28 cellular contexts compared by ENCODE assay signal in the genomic region with DNA sequence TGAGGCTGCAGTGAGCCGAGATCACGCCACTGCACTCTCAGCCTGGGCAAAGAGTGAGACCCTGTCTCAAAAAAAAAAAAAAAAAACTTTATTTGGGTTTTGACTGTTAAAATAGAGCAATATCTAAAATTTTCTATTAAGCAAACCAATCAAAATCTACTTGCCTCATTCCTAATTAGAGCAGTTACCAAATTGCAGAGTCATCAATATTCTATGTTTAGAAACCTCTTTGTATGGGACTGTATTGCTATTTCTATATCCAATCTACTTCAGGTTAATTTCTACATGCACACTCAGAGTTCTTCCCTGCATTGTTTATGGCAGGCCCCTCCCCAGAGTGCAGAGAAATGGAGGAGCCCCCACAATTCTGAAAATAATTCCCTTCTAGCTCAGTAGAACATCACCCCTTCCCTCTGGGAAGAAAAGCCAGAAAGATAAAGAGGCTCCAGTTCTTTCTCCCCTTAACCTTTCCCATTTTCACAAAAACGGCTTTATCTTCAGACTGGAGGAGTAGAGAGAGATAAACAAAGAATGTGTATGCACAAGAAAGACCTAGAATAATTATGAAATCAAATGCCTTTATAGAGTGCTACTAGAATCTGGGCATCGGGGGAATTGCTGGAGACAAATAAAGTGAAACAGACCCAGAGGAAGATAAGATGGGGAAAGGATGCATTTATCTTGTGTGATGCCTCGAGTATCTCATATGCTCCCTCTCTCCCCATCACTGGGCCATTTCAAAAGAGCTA. TPM values are rescaled to one million over a fixed set of nuclear protein-coding genes. Genes with fewer than 3 reads are reported as not detected.
A peak's percentile ranks its signal among the peaks of the same experiment; 100 is the strongest.
DNase-seq lines count a peak whose midpoint lies in the region; ATAC-seq and TF ChIP-seq lines count a peak whose summit lies in the region.
"Had no signal": no experiment of that assay in that cellular context is flagged by ENCODE, and none has a peak within 500 bp of the region (broad histone marks: within the 10 kb centered on the region; RNA-seq: fewer than 3 reads in every experiment).

No MANE protein-coding gene starts in this region.

- H3K27ac Mint-ChIP-seq in mesothelial cell of epicardium: peak overlapping the region; percentile 74
- H3K27ac Mint-ChIP-seq: B cell; CD8-positive, alpha-beta memory T cell had no signal

- H3K4me3 ChIP-seq in PC-9 (no peak overlapping the region), right cardiac atrium (ENCODE audit: low read length) (no peak overlapping the region)
- H3K4me3 ChIP-seq: GM12878, SJCRH30 had no signal

- H3K27ac ChIP-seq in caudate nucleus (ENCODE audit: low read depth, low read length) (peak overlapping the region; percentile 44), PC-9 (no peak overlapping the region), right cardiac atrium (ENCODE audit: low read length) (no peak overlapping the region)
- H3K27ac ChIP-seq: C4-2B, SJCRH30 had no signal

- no peaks in the 10 kb centered on the region for H3K9me2 ChIP-seq in PC-9 (ENCODE audit: insufficient read depth)

- H3K36me3 ChIP-seq in PC-9 (ENCODE audit: low read depth): peaks cover 7% of the 10 kb centered on the region; the same call in 1 of the 2 replicates

- no peaks in the 10 kb centered on the region for H3F3A ChIP-seq in PC-9 (ENCODE audit: insufficient read depth, low read depth)

- DNase-seq in SK-MEL-5 (ENCODE audit: low read depth, low spot score): peak; percentile 14
- DNase-seq in caudate nucleus (lab: John Stamatoyannopoulos, UW): no peak
- no peak for DNase-seq in mesothelial cell of epicardium (ENCODE audit: low spot score in 2 of 2, unreplicated experiment in 2 of 2)
- DNase-seq in NCI-H2171 (lab: John Stamatoyannopoulos, UW): no peak
- DNase-seq in PC-9: no peak
- no peak for DNase-seq in GOT3 (lab: John Stamatoyannopoulos, UW)
- no peak for DNase-seq in right cardiac atrium
- DNase-seq: CD8-positive, alpha-beta memory T cell; DMS 273 treated with DMSO at 0.1 percent for 48 hours; DMS79; EL; GDM1; Kasumi-1; NCI-H1092 treated with DMSO at 0.1 percent for 48 hours; NCI-H1436; NCI-H187; NCI-H2081 treated with DMSO at 0.1 percent for 48 hours; NCI-H446 treated with DMSO at 0.1 percent for 48 hours; NCI-H526; NCI-H82; NK-92 treated with Interleukin-12 subunit alpha and Interleukin-12 subunit beta, amount 100 ng/mL, for 24 hours; PC-3; SJCRH30 had no signal

- peaks cover 38% of the 10 kb centered on the region for H3K4me1 Mint-ChIP-seq in mesothelial cell of epicardium

- H3K4me2 ChIP-seq in PC-9: no peak overlapping the region

- peaks cover 7% of the 10 kb centered on the region for H3K9me3 Mint-ChIP-seq in mesothelial cell of epicardium
- H3K9me3 Mint-ChIP-seq: CD8-positive, alpha-beta memory T cell had no signal

- intact Hi-C loops in PC-9 (cut with micrococcal nuclease; ENCODE audit: unreplicated experiment): no loop called here
- intact Hi-C loops in right cardiac atrium (cut with DNase I): no loop called here

- no peak overlapping the region for H2AFZ ChIP-seq in PC-9

- H3K27me3 ChIP-seq in PC-9 (ENCODE audit: insufficient read depth, low read depth): no peaks in the 10 kb centered on the region
- H3K27me3 ChIP-seq in right cardiac atrium (ENCODE audit: control insufficient read depth, insufficient read depth): no peaks in the 10 kb centered on the region
- H3K27me3 ChIP-seq: SJCRH30 had no signal

- no peak overlapping the region for H3K4me3 Mint-ChIP-seq in mesothelial cell of epicardium
- H3K4me3 Mint-ChIP-seq: B cell; CD8-positive, alpha-beta memory T cell had no signal

- H3K27me3 Mint-ChIP-seq in mesothelial cell of epicardium (ENCODE audit: low read depth): no peaks in the 10 kb centered on the region
- H3K27me3 Mint-ChIP-seq: B cell had no signal

- no TSS peak for BruUV-seq in PC-9 (replicated peaks; lab: Mats Ljungman, UMichigan)

- 0 out of 2 replicates have a peak, but pooled peaks cover 3% of the 10 kb centered on the region for H4K20me1 ChIP-seq in PC-9 (ENCODE audit: insufficient read depth)

- ATAC-seq in right cardiac atrium: no peak
- ATAC-seq: GM12878, HCT116, PC-3, Right ventricle myocardium inferior had no signal

- H3K4me1 ChIP-seq in PC-9 (replicated peaks; ENCODE audit: insufficient read depth) (no peaks in the 10 kb centered on the region), right cardiac atrium (ENCODE audit: control insufficient read depth, insufficient read depth, low read length) (no peaks in the 10 kb centered on the region)
- H3K4me1 ChIP-seq: SJCRH30 had no signal

- no peak for TF ChIP-seq CTCF in mesothelial cell of epicardium (IDR thresholded peaks at IDR 0.05; ENCODE audit: unreplicated experiment)
- TF ChIP-seq CTCF in PC-9 (conservative IDR thresholded peaks at IDR 0.05): no peak

- peaks cover 16% of the 10 kb centered on the region; the same call in 1 of the 2 replicates for H3K79me2 ChIP-seq in PC-9 (ENCODE audit: low read depth)

- in situ Hi-C loops in SK-MEL-5 (cut with HindIII; ENCODE audit: low pct_unique_long_range_greater_than_20kb, low sequenced_read_pairs): no loop called here

- H3K9me3 ChIP-seq in PC-9 (ENCODE audit: insufficient read depth, low read depth): no peaks in the 10 kb centered on the region
- H3K9me3 ChIP-seq in right cardiac atrium (ENCODE audit: control insufficient read depth, low read length): no peaks in the 10 kb centered on the region
- H3K9me3 ChIP-seq: SJCRH30 had no signal

- CTCF ChIA-PET in PC-9 (lab: Charles Lee): no interaction called here

- POLR2A ChIA-PET in PC-9 (lab: Charles Lee; ENCODE audit: unreplicated experiment): no interaction called here

- WGBS in right cardiac atrium: 62% methylated on average over 5 of the region's 5 CpGs

- peaks cover 18% of the 10 kb centered on the region for H3K36me3 Mint-ChIP-seq in mesothelial cell of epicardium
- H3K36me3 Mint-ChIP-seq: CD8-positive, alpha-beta memory T cell had no signal

RNA-seq across cellular contexts. Expression of gene SCRN1, which starts 17.9 kb away (rescaled TPM):
- total RNA-seq in SK-MEL-5 (2014; rRNA removed; shearing (Covaris generic)): 62.1 and 64.5 TPM in 2 replicates
- 45.4 and 64.6 TPM in 2 replicates for polyA plus RNA-seq in SK-MEL-5 (2015; cell fraction: cytosol; rRNA removed)
- polyA plus RNA-seq in SK-MEL-5 (2015; cell fraction: nucleus; rRNA removed): 33.1 and 36.9 TPM in 2 replicates
- total RNA-seq in mesothelial cell of epicardium (81.3 to 86.4 TPM (median 85.0 TPM) in 3 replicates), PC-9 (2021) (94.4 and 97.5 TPM in 2 replicates), right cardiac atrium (10 to 100 TPM; 28.7 to 30.9 (median 29.4) TPM)
- polyA plus RNA-seq in right cardiac atrium: 10.1 TPM

RNA-seq across cellular contexts. Expression of gene FKBP14, which starts 54.8 kb away (rescaled TPM):
- 42.9 and 43.3 TPM in 2 replicates for total RNA-seq in SK-MEL-5 (2014; rRNA removed; shearing (Covaris generic))
- polyA plus RNA-seq in SK-MEL-5 (2015; cell fraction: cytosol; rRNA removed): 31.0 and 34.5 TPM in 2 replicates
- polyA plus RNA-seq in SK-MEL-5 (2015; cell fraction: nucleus; rRNA removed): 26.9 and 38.9 TPM in 2 replicates
- total RNA-seq in mesothelial cell of epicardium (42.4 to 48.0 TPM (median 45.5 TPM) in 3 replicates), PC-9 (2021) (29.8 and 29.9 TPM in 2 replicates), right cardiac atrium (10 to 100 TPM; 11.8 to 23.6 (median 13.8) TPM)
- polyA plus RNA-seq in right cardiac atrium: 3.8 TPM

RNA-seq across cellular contexts. Expression of gene PLEKHA8, which starts 56.5 kb away (rescaled TPM):
- 18.6 and 20.6 TPM in 2 replicates for total RNA-seq in SK-MEL-5 (2014; rRNA removed; shearing (Covaris generic))
- 10.8 and 14.2 TPM in 2 replicates for polyA plus RNA-seq in SK-MEL-5 (2015; cell fraction: cytosol; rRNA removed)
- polyA plus RNA-seq in SK-MEL-5 (2015; cell fraction: nucleus; rRNA removed): 24.0 and 26.1 TPM in 2 replicates
- total RNA-seq in mesothelial cell of epicardium (39.8 to 43.5 TPM (median 40.3 TPM) in 3 replicates), PC-9 (2021) (23.0 and 29.6 TPM in 2 replicates), right cardiac atrium (1 to 10 TPM; 3.8 to 5.6 (median 4.6) TPM)
- 1.7 TPM for polyA plus RNA-seq in right cardiac atrium
